In the genomic region with DNA sequence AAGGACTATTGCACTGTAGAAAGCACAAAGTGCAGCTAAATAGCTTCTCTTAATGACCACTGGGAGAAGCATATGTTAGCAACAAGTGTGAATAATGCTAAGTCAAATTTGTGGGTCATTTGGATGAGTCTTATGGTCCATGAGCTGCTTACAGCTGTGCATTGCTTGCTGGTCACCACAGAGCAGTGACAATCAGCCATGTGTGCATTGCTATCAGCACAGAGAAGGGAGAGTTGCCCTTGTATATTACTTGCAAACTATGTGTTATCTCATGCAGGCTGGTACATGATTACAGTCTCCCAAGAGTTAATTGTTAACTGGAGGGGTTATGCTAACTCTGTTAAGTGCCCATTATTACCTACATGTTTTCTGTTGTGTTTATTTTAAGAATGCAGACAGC, we compare ENCODE assay signal across 20 cellular contexts. TPM values are rescaled to one million over a fixed set of nuclear protein-coding genes. Genes with fewer than 3 reads are reported as not detected.
DNase-seq lines count a peak whose midpoint lies in the region; ATAC-seq and TF ChIP-seq lines count a peak whose summit lies in the region.
"Had no signal": no experiment of that assay in that cellular context is flagged by ENCODE, and none has a peak within 500 bp of the region (broad histone marks: within the 10 kb centered on the region; RNA-seq: fewer than 3 reads in every experiment).

No MANE protein-coding gene starts in this region.

- no peaks in the 10 kb centered on the region for H3K27me3 ChIP-seq in neuronal stem cell (ENCODE audit: control insufficient read depth in 3 of 3, insufficient read depth in 3 of 3, low read depth in 1 of 3, low read length in 3 of 3)

- no peaks in the 10 kb centered on the region for H3K4me1 ChIP-seq in neuronal stem cell (ENCODE audit: control insufficient read depth in 2 of 2, insufficient read depth in 1 of 2, low read depth in 1 of 2, low read length in 2 of 2)
- H3K4me1 ChIP-seq: spleen had no signal

- H3K4me2 ChIP-seq in neuronal stem cell (ENCODE audit: insufficient read depth, low read length, poor library complexity, severe bottlenecking), result no peak overlapping the region

- no peak overlapping the region for H2AK5ac ChIP-seq in neuronal stem cell (ENCODE audit: low read depth, low read length)

- H4K8ac ChIP-seq in neuronal stem cell (ENCODE audit: low read depth, low read length), result no peak overlapping the region

- no peak overlapping the region for H3K18ac ChIP-seq in neuronal stem cell (ENCODE audit: low read length)

- H3K23ac ChIP-seq in neuronal stem cell (ENCODE audit: low read depth, low read length, poor library complexity), result no peak overlapping the region

- H3K36me3 Mint-ChIP-seq in progenitor cell of endocrine pancreas (ENCODE audit: insufficient read depth) (no peaks in the 10 kb centered on the region), natural killer cell (no peaks in the 10 kb centered on the region)
- H3K36me3 Mint-ChIP-seq: activated naive CD4-positive, alpha-beta T cell treated with anti-CD3 and anti-CD28 coated beads, Interleukin-2, amount 50 U/mL, for 72 hours had no signal

- H3K27ac Mint-ChIP-seq in progenitor cell of endocrine pancreas (peak overlapping the region; percentile 22), natural killer cell (no peak overlapping the region)
- H3K27ac Mint-ChIP-seq: activated CD8-positive, alpha-beta T cell treated with anti-CD3 and anti-CD28 coated beads for 36 hours; activated naive CD4-positive, alpha-beta T cell treated with anti-CD3 and anti-CD28 coated beads, Interleukin-2, amount 50 U/mL, for 72 hours; endodermal cell; naive thymus-derived CD8-positive, alpha-beta T cell had no signal

- H3K4me3 Mint-ChIP-seq in progenitor cell of endocrine pancreas (ENCODE audit: low read depth) (no peak overlapping the region), natural killer cell (no peak overlapping the region)
- H3K4me3 Mint-ChIP-seq: activated CD8-positive, alpha-beta T cell treated with anti-CD3 and anti-CD28 coated beads for 36 hours; activated T-cell treated with anti-CD3 and anti-CD28 coated beads, Interleukin-2, amount 50 U/mL, for 4 hours; endodermal cell; naive thymus-derived CD8-positive, alpha-beta T cell had no signal

- H3K14ac ChIP-seq in neuronal stem cell (ENCODE audit: low read length), result no peak overlapping the region

- no peak overlapping the region for H3K9ac ChIP-seq in neuronal stem cell (ENCODE audit: low read depth, low read length, poor library complexity)

- H2BK12ac ChIP-seq in neuronal stem cell (ENCODE audit: low read length), result no peak overlapping the region

- TF ChIP-seq CTCF in progenitor cell of endocrine pancreas (IDR thresholded peaks at IDR 0.05; ENCODE audit: unreplicated experiment) (no peak), natural killer cell (IDR thresholded peaks at IDR 0.05) (no peak)

- H3K27me3 Mint-ChIP-seq in progenitor cell of endocrine pancreas (no peaks in the 10 kb centered on the region), natural killer cell (ENCODE audit: low read depth in 2 of 2) (no peaks in the 10 kb centered on the region)
- H3K27me3 Mint-ChIP-seq: activated CD8-positive, alpha-beta T cell treated with anti-CD3 and anti-CD28 coated beads for 36 hours had no signal

- no peaks in the 10 kb centered on the region for H3K9me3 Mint-ChIP-seq in progenitor cell of endocrine pancreas (ENCODE audit: low read depth)
- no peaks in the 10 kb centered on the region for H3K9me3 Mint-ChIP-seq in natural killer cell
- H3K9me3 Mint-ChIP-seq: activated naive CD4-positive, alpha-beta T cell treated with anti-CD3 and anti-CD28 coated beads, Interleukin-2, amount 50 U/mL, for 72 hours; endodermal cell had no signal

- DNase-seq in RKO (ENCODE audit: low spot score) (peak; percentile 64), progenitor cell of endocrine pancreas (ENCODE audit: low spot score, unreplicated experiment) (no peak), neuronal stem cell (ENCODE audit: low spot score) (no peak), mucosa of gallbladder (ENCODE audit: low spot score) (no peak), natural killer cell (no peak)
- DNase-seq: activated CD8-positive, alpha-beta T cell treated with anti-CD3 and anti-CD28 coated beads for 36 hours; activated T-cell treated with anti-CD3 and anti-CD28 coated beads, Interleukin-2, amount 50 U/mL, for 4 hours; endodermal cell; KBM-7; mammary epithelial cell; MV-4-11; naive thymus-derived CD8-positive, alpha-beta T cell; NCI-H2081; NCI-H524; SIG-M5; spleen; T-helper 1 cell had no signal

- no peak overlapping the region for H2BK15ac ChIP-seq in neuronal stem cell (ENCODE audit: low read length)

- no peak overlapping the region for H2AFZ ChIP-seq in neuronal stem cell (ENCODE audit: low read length)

- H3K27ac ChIP-seq in neuronal stem cell (replicated peaks; ENCODE audit: low read length), result no peak overlapping the region
- H3K27ac ChIP-seq: spleen had no signal

- intact Hi-C loops in natural killer cell (cut with micrococcal nuclease), result no loop called here

- no peaks in the 10 kb centered on the region for H3K79me1 ChIP-seq in neuronal stem cell (ENCODE audit: low read depth, low read length)

- H3K9me3 ChIP-seq in neuronal stem cell (replicated peaks in 1 of 2; ENCODE audit: control insufficient read depth in 2 of 2, insufficient read depth in 1 of 2, low read depth in 1 of 2, low read length in 2 of 2), result peaks cover 0 to 4% of the 10 kb centered on the region in 2 donors

- H3K36me3 ChIP-seq in neuronal stem cell (replicated peaks in 1 of 2; ENCODE audit: control insufficient read depth in 2 of 2, insufficient read depth in 2 of 2, low read length in 2 of 2), result no peaks in the 10 kb centered on the region
- H3K36me3 ChIP-seq: spleen had no signal

- H3K4ac ChIP-seq in neuronal stem cell (ENCODE audit: low read length), result no peak overlapping the region

- H3K4me3 ChIP-seq in neuronal stem cell (ENCODE audit: low read length in 2 of 2), result no peak overlapping the region
- H3K4me3 ChIP-seq: spleen had no signal

- H3K4me1 Mint-ChIP-seq in progenitor cell of endocrine pancreas (ENCODE audit: low read depth) (peaks cover 31% of the 10 kb centered on the region), natural killer cell (no peaks in the 10 kb centered on the region)
- H3K4me1 Mint-ChIP-seq: naive thymus-derived CD8-positive, alpha-beta T cell had no signal

- H4K91ac ChIP-seq in neuronal stem cell (ENCODE audit: low read depth, low read length, poor library complexity), result no peak overlapping the region

- ATAC-seq in GM18870 (IDR thresholded peaks at IDR 0.05; ENCODE audit: unreplicated experiment), result peak; percentile 74
- ATAC-seq in GM21786 (IDR thresholded peaks at IDR 0.05; ENCODE audit: unreplicated experiment), result peak; percentile 75
- ATAC-seq in natural killer cell, result no peak
- ATAC-seq: activated CD8-positive, alpha-beta T cell treated with anti-CD3 and anti-CD28 coated beads for 36 hours; activated naive CD4-positive, alpha-beta T cell treated with anti-CD3 and anti-CD28 coated beads, Interleukin-2, amount 50 U/mL, for 72 hours; activated T-cell treated with anti-CD3 and anti-CD28 coated beads, Interleukin-2, amount 50 U/mL, for 4 hours; naive thymus-derived CD8-positive, alpha-beta T cell had no signal

- no peak overlapping the region for H2BK120ac ChIP-seq in neuronal stem cell (ENCODE audit: low read depth, low read length)

- no peak overlapping the region for H2BK5ac ChIP-seq in neuronal stem cell (ENCODE audit: low read length)

RNA-seq across cellular contexts. Expression of a gene that starts 25.7 kb away (rescaled TPM):
- 48.5 and 49.6 TPM in 2 replicates for total RNA-seq in progenitor cell of endocrine pancreas
- 77.3 TPM for polyA plus RNA-seq in neuronal stem cell (2013, experiment 1 of 2)
- polyA plus RNA-seq in neuronal stem cell (2013, experiment 2 of 2), result 69.8 TPM
- 45.0 TPM for total RNA-seq in mucosa of gallbladder
- total RNA-seq in natural killer cell, result 10 to 100 TPM; 12.8 to 14.1 (median 13.7) TPM

Comparison
In these comparisons a context has a peak if more than half of its experiments do, and no peak if none do; other contexts are left out.
1. ATAC-seq: peak in GM18870 (single experiment) and GM21786 (single experiment); none in natural killer cell (0 of 3).